1 cellular context compared by ENCODE assay signal in the genomic region with DNA sequence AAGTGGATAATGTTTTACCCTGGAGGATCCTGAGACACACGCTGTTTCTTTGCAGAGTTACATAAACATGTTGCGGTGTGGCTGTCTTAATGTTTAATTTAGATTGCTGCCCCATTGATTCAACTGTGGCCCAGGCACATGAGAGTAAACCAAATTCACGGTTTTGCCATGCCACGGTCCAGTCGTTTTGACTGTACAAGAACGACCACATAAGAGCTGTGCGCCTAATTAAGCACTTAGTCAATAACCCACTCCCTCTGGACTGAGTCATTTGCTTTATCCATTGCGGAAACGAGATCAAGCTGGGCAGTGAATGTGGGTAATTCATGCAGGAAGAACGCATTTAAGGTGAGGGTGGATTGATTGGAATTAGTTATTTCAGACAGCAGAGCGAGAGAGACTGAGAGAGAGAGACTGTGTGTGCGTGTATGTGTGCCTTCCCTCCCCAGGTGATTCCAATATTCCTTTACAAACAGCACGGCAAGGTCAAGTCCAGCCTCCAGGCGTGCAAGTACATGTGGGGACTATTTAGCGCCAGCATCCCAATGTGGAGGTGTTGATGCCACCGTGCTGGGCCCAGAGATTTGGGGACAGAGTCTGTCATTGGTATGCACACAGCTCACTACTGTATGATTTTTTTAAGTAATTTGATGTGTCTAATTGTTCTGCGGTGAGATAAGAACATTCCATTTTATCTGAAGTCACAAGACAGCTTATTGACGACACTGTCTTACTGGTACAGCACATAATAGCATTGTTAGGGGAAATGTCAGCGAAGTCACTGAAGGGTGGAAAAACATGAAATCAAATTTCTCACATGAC.
A peak's percentile ranks its signal among the peaks of the same experiment; 100 is the strongest.
TF ChIP-seq lines count a peak whose summit lies in the region.

No MANE protein-coding gene starts in this region.

TF ChIP-seq in HEK293, 187 proteins besides CTCF, POLR2A, EP300 and RAD21 (continued from another document and continues in another):
- TF ChIP-seq PRDM4 (tag by site-specific recombination; IDR thresholded peaks at IDR 0.05) (peak; percentile 72; the same call in 1 of the 2 replicates), ZNF423 (tag by site-specific recombination; IDR thresholded peaks at IDR 0.05) (no peak), ZNF549 (tag by site-specific recombination; IDR thresholded peaks at IDR 0.05) (peak; percentile 11; the same call in 1 of the 2 replicates), ZIC2 (tag by site-specific recombination; IDR thresholded peaks at IDR 0.05) (peak; percentile 38; the same call in 1 of the 2 replicates), ZNF2 (tag by site-specific recombination; IDR thresholded peaks at IDR 0.05) (peak; percentile 20; the same call in 1 of the 2 replicates), ZBTB48 (tag by site-specific recombination; IDR thresholded peaks at IDR 0.05) (no peak), ZNF416 (tag by site-specific recombination; IDR thresholded peaks at IDR 0.05) (no peak), ZNF169 (tag by site-specific recombination; IDR thresholded peaks at IDR 0.05) (no peak), TSHZ1 (tag by site-specific recombination; IDR thresholded peaks at IDR 0.05; ENCODE audit: borderline replicate concordance) (peak; percentile 69), KLF1 (tag by site-specific recombination; IDR thresholded peaks at IDR 0.05) (no peak), ZBTB7A (tag by site-specific recombination; IDR thresholded peaks at IDR 0.05; ENCODE audit: low read depth) (no peak), YY2 (tag by site-specific recombination; IDR thresholded peaks at IDR 0.05) (no peak), ZNF585B (tag by site-specific recombination; IDR thresholded peaks at IDR 0.05) (no peak), ZNF19 (tag by site-specific recombination; IDR thresholded peaks at IDR 0.05; ENCODE audit: low read depth) (no peak), ZNF777 (tag by site-specific recombination; IDR thresholded peaks at IDR 0.05; ENCODE audit: borderline replicate concordance) (no peak), ZNF302 (tag by site-specific recombination; IDR thresholded peaks at IDR 0.05; ENCODE audit: low read depth) (no peak), AEBP2 (tag by site-specific recombination; IDR thresholded peaks at IDR 0.05; ENCODE audit: borderline replicate concordance) (no peak), OVOL3 (tag by site-specific recombination; IDR thresholded peaks at IDR 0.05) (no peak), ZNF248 (tag by site-specific recombination; IDR thresholded peaks at IDR 0.05) (no peak), ZSCAN23 (tag by site-specific recombination; IDR thresholded peaks at IDR 0.05) (peak; percentile 27; the same call in 1 of the 2 replicates), ZNF580 (tag by site-specific recombination; IDR thresholded peaks at IDR 0.05) (no peak), BCL11A (tag by site-specific recombination; IDR thresholded peaks at IDR 0.05; ENCODE audit: low read depth) (peak; percentile 41; the same call in 1 of the 2 replicates), ZFP37 (tag by site-specific recombination; IDR thresholded peaks at IDR 0.05) (0 out of 2 replicates have a peak, but pooled peaks have one; percentile 64), KLF7 (tag by site-specific recombination; IDR thresholded peaks at IDR 0.05; ENCODE audit: borderline replicate concordance) (no peak), GFI1B (tag by site-specific recombination; IDR thresholded peaks at IDR 0.05) (no peak), HOXD13 (CRISPR knock-in tag; IDR thresholded peaks at IDR 0.05; ENCODE audit: borderline replicate concordance) (0 out of 2 replicates have a peak, but pooled peaks have one; percentile 30), OSR2 (tag by site-specific recombination; IDR thresholded peaks at IDR 0.05) (peak; percentile 77)
- TF ChIP-seq, protein P1, sequence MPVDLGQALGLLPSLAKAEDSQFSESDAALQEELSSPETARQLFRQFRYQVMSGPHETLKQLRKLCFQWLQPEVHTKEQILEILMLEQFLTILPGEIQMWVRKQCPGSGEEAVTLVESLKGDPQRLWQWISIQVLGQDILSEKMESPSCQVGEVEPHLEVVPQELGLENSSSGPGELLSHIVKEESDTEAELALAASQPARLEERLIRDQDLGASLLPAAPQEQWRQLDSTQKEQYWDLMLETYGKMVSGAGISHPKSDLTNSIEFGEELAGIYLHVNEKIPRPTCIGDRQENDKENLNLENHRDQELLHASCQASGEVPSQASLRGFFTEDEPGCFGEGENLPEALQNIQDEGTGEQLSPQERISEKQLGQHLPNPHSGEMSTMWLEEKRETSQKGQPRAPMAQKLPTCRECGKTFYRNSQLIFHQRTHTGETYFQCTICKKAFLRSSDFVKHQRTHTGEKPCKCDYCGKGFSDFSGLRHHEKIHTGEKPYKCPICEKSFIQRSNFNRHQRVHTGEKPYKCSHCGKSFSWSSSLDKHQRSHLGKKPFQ (tag by site-specific recombination; IDR thresholded peaks at IDR 0.05), result 0 out of 2 replicates have a peak, but pooled peaks have one; percentile 10
- TF ChIP-seq, protein P2, sequence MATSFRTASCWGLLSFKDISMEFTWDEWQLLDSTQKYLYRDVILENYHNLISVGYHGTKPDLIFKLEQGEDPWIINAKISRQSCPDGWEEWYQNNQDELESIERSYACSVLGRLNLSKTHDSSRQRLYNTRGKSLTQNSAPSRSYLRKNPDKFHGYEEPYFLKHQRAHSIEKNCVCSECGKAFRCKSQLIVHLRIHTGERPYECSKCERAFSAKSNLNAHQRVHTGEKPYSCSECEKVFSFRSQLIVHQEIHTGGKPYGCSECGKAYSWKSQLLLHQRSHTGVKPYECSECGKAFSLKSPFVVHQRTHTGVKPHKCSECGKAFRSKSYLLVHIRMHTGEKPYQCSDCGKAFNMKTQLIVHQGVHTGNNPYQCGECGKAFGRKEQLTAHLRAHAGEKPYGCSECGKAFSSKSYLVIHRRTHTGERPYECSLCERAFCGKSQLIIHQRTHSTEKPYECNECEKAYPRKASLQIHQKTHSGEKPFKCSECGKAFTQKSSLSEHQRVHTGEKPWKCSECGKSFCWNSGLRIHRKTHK (tag by site-specific recombination; IDR thresholded peaks at IDR 0.05), result no peak
- TF ChIP-seq, protein P3, sequence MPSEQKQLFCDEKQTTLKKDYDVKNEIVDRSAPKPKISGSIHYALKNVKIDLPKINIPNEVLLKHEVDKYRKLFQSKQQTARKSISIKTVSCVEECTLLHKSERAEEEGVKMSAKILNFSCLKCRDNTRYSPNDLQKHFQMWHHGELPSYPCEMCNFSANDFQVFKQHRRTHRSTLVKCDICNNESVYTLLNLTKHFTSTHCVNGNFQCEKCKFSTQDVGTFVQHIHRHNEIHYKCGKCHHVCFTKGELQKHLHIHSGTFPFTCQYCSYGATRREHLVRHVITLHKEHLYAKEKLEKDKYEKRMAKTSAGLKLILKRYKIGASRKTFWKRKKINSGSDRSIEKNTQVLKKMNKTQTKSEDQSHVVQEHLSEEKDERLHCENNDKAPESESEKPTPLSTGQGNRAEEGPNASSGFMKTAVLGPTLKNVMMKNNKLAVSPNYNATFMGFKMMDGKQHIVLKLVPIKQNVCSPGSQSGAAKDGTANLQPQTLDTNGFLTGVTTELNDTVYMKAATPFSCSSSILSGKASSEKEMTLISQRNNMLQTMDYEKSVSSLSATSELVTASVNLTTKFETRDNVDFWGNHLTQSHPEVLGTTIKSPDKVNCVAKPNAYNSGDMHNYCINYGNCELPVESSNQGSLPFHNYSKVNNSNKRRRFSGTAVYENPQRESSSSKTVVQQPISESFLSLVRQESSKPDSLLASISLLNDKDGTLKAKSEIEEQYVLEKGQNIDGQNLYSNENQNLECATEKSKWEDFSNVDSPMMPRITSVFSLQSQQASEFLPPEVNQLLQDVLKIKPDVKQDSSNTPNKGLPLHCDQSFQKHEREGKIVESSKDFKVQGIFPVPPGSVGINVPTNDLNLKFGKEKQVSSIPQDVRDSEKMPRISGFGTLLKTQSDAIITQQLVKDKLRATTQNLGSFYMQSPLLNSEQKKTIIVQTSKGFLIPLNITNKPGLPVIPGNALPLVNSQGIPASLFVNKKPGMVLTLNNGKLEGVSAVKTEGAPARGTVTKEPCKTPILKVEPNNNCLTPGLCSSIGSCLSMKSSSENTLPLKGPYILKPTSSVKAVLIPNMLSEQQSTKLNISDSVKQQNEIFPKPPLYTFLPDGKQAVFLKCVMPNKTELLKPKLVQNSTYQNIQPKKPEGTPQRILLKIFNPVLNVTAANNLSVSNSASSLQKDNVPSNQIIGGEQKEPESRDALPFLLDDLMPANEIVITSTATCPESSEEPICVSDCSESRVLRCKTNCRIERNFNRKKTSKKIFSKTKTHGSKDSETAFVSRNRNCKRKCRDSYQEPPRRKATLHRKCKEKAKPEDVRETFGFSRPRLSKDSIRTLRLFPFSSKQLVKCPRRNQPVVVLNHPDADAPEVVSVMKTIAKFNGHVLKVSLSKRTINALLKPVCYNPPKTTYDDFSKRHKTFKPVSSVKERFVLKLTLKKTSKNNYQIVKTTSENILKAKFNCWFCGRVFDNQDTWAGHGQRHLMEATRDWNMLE (tag by site-specific recombination; conservative IDR thresholded peaks at IDR 0.05; ENCODE audit: low read depth), result no peak
- TF ChIP-seq, protein P4, sequence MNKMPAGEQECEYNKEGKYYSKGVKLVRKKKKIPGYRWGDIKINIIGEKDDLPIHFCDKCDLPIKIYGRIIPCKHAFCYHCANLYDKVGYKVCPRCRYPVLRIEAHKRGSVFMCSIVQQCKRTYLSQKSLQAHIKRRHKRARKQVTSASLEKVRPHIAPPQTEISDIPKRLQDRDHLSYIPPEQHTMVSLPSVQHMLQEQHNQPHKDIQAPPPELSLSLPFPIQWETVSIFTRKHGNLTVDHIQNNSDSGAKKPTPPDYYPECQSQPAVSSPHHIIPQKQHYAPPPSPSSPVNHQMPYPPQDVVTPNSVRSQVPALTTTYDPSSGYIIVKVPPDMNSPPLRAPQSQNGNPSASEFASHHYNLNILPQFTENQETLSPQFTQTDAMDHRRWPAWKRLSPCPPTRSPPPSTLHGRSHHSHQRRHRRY (tag by site-specific recombination; IDR thresholded peaks at IDR 0.05), result no peak
